In genomic region chr16:68751160-68751559, GRCh38 we compare ENCODE assay signal across 30 cellular contexts. TPM values are rescaled to one million over a fixed set of nuclear protein-coding genes. Genes with fewer than 3 reads are reported as not detected.
"Had no signal": no experiment of that assay in that cellular context is flagged by ENCODE, and none has a peak within 500 bp of the region (broad histone marks: within the 10 kb centered on the region; RNA-seq: fewer than 3 reads in every experiment).

No MANE protein-coding gene starts in this region.

- H3K27ac Mint-ChIP-seq: activated CD4-positive, alpha-beta memory T cell treated with anti-CD3 and anti-CD28 coated beads, Interleukin-2, amount 10 ng/mL, durations not matched to agents 7 days and 5 days; activated CD4-positive, alpha-beta T cell treated with anti-CD3 and anti-CD28 coated beads, Interleukin-2, amount 10 ng/mL, durations not matched to agents 7 days and 5 days; activated naive CD8-positive, alpha-beta T cell treated with anti-CD3 and anti-CD28 coated beads for 36 hours; activated T-cell treated with anti-CD3 and anti-CD28 coated beads, Interleukin-2, amount 50 U/mL, for 24 hours; immature natural killer cell; stimulated activated memory B cell treated with anti-CD40 and anti-IgM and Interleukin-4, amounts not matched to agents 10 μg/mL and 1 μg/mL and 100 μg/mL, for 72 hours; T-helper 1 cell treated with Interleukin-12 subunit alpha and Interleukin-12 subunit beta and Interleukin-4 antibody, amounts not matched to agents 30 μg/mL and 1 μg/mL, for 36 hours had no signal

- H3K4me3 ChIP-seq: adrenal gland, body of pancreas, skin epidermis, testis, upper lobe of right lung had no signal

- H3K27me3 Mint-ChIP-seq: activated CD4-positive, alpha-beta T cell treated with anti-CD3 and anti-CD28 coated beads, Interleukin-2, amount 10 ng/mL, durations not matched to agents 7 days and 5 days; stimulated activated memory B cell treated with anti-CD40 and anti-IgM and Interleukin-4, amounts not matched to agents 10 μg/mL and 1 μg/mL and 100 μg/mL, for 72 hours had no signal

- H3K4me3 Mint-ChIP-seq: activated CD4-positive, alpha-beta memory T cell treated with anti-CD3 and anti-CD28 coated beads, Interleukin-2, amount 10 ng/mL, durations not matched to agents 7 days and 5 days; activated CD4-positive, alpha-beta T cell treated with anti-CD3 and anti-CD28 coated beads, Interleukin-2, amount 10 ng/mL, durations not matched to agents 7 days and 5 days; activated naive CD8-positive, alpha-beta T cell treated with anti-CD3 and anti-CD28 coated beads for 36 hours; activated T-cell treated with anti-CD3 and anti-CD28 coated beads, Interleukin-2, amount 50 U/mL, for 24 hours; effector memory CD8-positive, alpha-beta T cell; immature natural killer cell; nephron; stimulated activated memory B cell treated with anti-CD40 and anti-IgM and Interleukin-4, amounts not matched to agents 10 μg/mL and 1 μg/mL and 100 μg/mL, for 72 hours; T-helper 1 cell treated with Interleukin-12 subunit alpha and Interleukin-12 subunit beta and Interleukin-4 antibody, amounts not matched to agents 30 μg/mL and 1 μg/mL, for 36 hours had no signal

- H3K36me3 Mint-ChIP-seq: activated naive CD8-positive, alpha-beta T cell treated with anti-CD3 and anti-CD28 coated beads for 36 hours; immature natural killer cell; stimulated activated memory B cell treated with anti-CD40 and anti-IgM and Interleukin-4, amounts not matched to agents 10 μg/mL and 1 μg/mL and 100 μg/mL, for 72 hours had no signal

- H3K4me1 ChIP-seq: adrenal gland, testis, upper lobe of right lung had no signal

- H3K36me3 ChIP-seq: adrenal gland, upper lobe of right lung had no signal

- H3K27ac ChIP-seq: adrenal gland, testis, upper lobe of right lung had no signal

- DNase-seq: activated CD4-positive, alpha-beta memory T cell treated with anti-CD3 and anti-CD28 coated beads, Interleukin-2, amount 10 ng/mL, durations not matched to agents 7 days and 5 days; activated CD4-positive, alpha-beta T cell treated with anti-CD3 and anti-CD28 coated beads, Interleukin-2, amount 10 ng/mL, durations not matched to agents 7 days and 5 days; activated CD8-positive, alpha-beta memory T cell treated with anti-CD3 and anti-CD28 coated beads, Interleukin-2, amount 50 U/mL, for 48 hours; activated naive CD4-positive, alpha-beta T cell; activated naive CD8-positive, alpha-beta T cell treated with anti-CD3 and anti-CD28 coated beads for 36 hours; activated T-cell treated with anti-CD3 and anti-CD28 coated beads, Interleukin-2, amount 50 U/mL, for 24 hours; adrenal gland; aorta; body of pancreas; effector memory CD8-positive, alpha-beta T cell; foreskin fibroblast; head of caudate nucleus; hypothalamus; immature natural killer cell; kidney; left colon; mammary epithelial cell; posterior cingulate gyrus; stimulated activated CD4-positive, alpha-beta T cell treated with anti-CD3 and anti-CD28 coated beads, Interleukin-4, amount 100 ng/mL, for 24 hours; SW 1271; T-helper 9 cell; testis; upper lobe of right lung had no signal

- H3K9me3 ChIP-seq: adrenal gland, body of pancreas, testis, upper lobe of right lung had no signal

- ATAC-seq: activated CD4-positive, CD25-positive, alpha-beta regulatory T cell treated with anti-CD3 and anti-CD28 coated beads, Interleukin-2, amount 50 U/mL, for 24 hours; body of pancreas; effector memory CD8-positive, alpha-beta T cell; left colon; sciatic nerve; stimulated activated memory B cell treated with anti-CD40 and anti-IgM and Interleukin-4, amounts not matched to agents 10 μg/mL and 1 μg/mL and 100 μg/mL, for 72 hours; upper lobe of right lung had no signal

- H3K9me3 Mint-ChIP-seq: activated CD4-positive, alpha-beta memory T cell treated with anti-CD3 and anti-CD28 coated beads, Interleukin-2, amount 10 ng/mL, durations not matched to agents 7 days and 5 days; activated CD4-positive, alpha-beta T cell treated with anti-CD3 and anti-CD28 coated beads, Interleukin-2, amount 10 ng/mL, durations not matched to agents 7 days and 5 days; activated naive CD8-positive, alpha-beta T cell treated with anti-CD3 and anti-CD28 coated beads for 36 hours; activated T-cell treated with anti-CD3 and anti-CD28 coated beads, Interleukin-2, amount 50 U/mL, for 24 hours; effector memory CD8-positive, alpha-beta T cell; immature natural killer cell; nephron; stimulated activated memory B cell treated with anti-CD40 and anti-IgM and Interleukin-4, amounts not matched to agents 10 μg/mL and 1 μg/mL and 100 μg/mL, for 72 hours; T-helper 1 cell treated with Interleukin-12 subunit alpha and Interleukin-12 subunit beta and Interleukin-4 antibody, amounts not matched to agents 30 μg/mL and 1 μg/mL, for 36 hours had no signal

- H3K27me3 ChIP-seq: adrenal gland, body of pancreas, testis, upper lobe of right lung had no signal

RNA-seq across cellular contexts. Expression of gene CDH1, which starts 14.1 kb away (rescaled TPM):
- total RNA-seq: dermis microvascular lymphatic vessel endothelial cell had no signal
